In genomic region chr12:29831173-29831572, GRCh38 we compare ENCODE assay signal across 27 cellular contexts. TPM values are rescaled to one million over a fixed set of nuclear protein-coding genes. Genes with fewer than 3 reads are reported as not detected.
"Had no signal": no experiment of that assay in that cellular context is flagged by ENCODE, and none has a peak within 500 bp of the region (broad histone marks: within the 10 kb centered on the region; RNA-seq: fewer than 3 reads in every experiment).

No MANE protein-coding gene starts in this region.

- H3K4me1 ChIP-seq: esophagus squamous epithelium, gastroesophageal sphincter, heart right ventricle had no signal

- H3K27ac ChIP-seq: epithelial cell of prostate, esophagus squamous epithelium, gastroesophageal sphincter, heart right ventricle had no signal

- H3K4me3 ChIP-seq: esophagus squamous epithelium, gastroesophageal sphincter, heart right ventricle had no signal

- H3K36me3 ChIP-seq: esophagus squamous epithelium, gastroesophageal sphincter, heart right ventricle had no signal

- H3K27me3 ChIP-seq: esophagus squamous epithelium, gastroesophageal sphincter, heart right ventricle had no signal

- DNase-seq: activated CD4-positive, alpha-beta memory T cell treated with anti-CD3 and anti-CD28 coated beads for 36 hours; activated CD4-positive, alpha-beta T cell treated with anti-CD3 and anti-CD28 coated beads for 36 hours; activated CD4-positive, alpha-beta T cell treated with anti-CD3 and anti-CD28 coated beads, Interleukin-2, amount 10 ng/mL, durations not matched to agents 24 days and 14 days; activated CD4-positive, CD25-positive, alpha-beta regulatory T cell; activated CD4-positive, CD25-positive, alpha-beta regulatory T cell treated with anti-CD3 and anti-CD28 coated beads, Interleukin-2, amount 50 U/mL, for 72 hours; activated CD8-positive, alpha-beta memory T cell treated with anti-CD3 and anti-CD28 coated beads, Interleukin-2, amount 10 ng/mL, durations not matched to agents 7 days and 5 days; activated CD8-positive, alpha-beta memory T cell treated with anti-CD3 and anti-CD28 coated beads, Interleukin-2, amount 50 U/mL, for 4 hours; activated CD8-positive, alpha-beta T cell treated with anti-CD3 and anti-CD28 coated beads, Interleukin-2, amount 10 ng/mL, durations not matched to agents 7 days and 5 days; activated gamma-delta T cell; activated naive CD4-positive, alpha-beta T cell; activated naive CD4-positive, alpha-beta T cell treated with anti-CD3 and anti-CD28 coated beads, Interleukin-2, amount 10 ng/mL, durations not matched to agents 7 days and 5 days; activated naive CD8-positive, alpha-beta T cell treated with anti-CD3 and anti-CD28 coated beads, Interleukin-2, amount 10 ng/mL, durations not matched to agents 7 days and 5 days; activated T-cell treated with anti-CD3 and anti-CD28 coated beads, Interleukin-2, amount 50 U/mL, for 1 hour; activated T-cell treated with anti-CD3 and anti-CD28 coated beads, Interleukin-2, amount 50 U/mL, for 48 hours; anterior cingulate cortex; caudate nucleus; effector CD8-positive, alpha-beta T cell; esophagus squamous epithelium; foreskin melanocyte; heart right ventricle; T-helper 1 cell; T-helper 17 cell; T1000 had no signal

RNA-seq across cellular contexts. Expression of gene TMTC1, which starts 47.4 kb away (rescaled TPM):
- total RNA-seq: activated CD8-positive, alpha-beta memory T cell treated with anti-CD3 and anti-CD28 coated beads for 36 hours; activated CD8-positive, alpha-beta T cell treated with anti-CD3 and anti-CD28 coated beads, Interleukin-2, amount 10 ng/mL, durations not matched to agents 7 days and 5 days; activated naive CD4-positive, alpha-beta T cell treated with anti-CD3 and anti-CD28 coated beads, Interleukin-2, amount 50 U/mL, for 72 hours; activated naive CD8-positive, alpha-beta T cell treated with anti-CD3 and anti-CD28 coated beads, Interleukin-2, amount 10 ng/mL, durations not matched to agents 7 days and 5 days had no signal
